Comparison of ENCODE assay signal across 7 cellular contexts in genomic region chr16:87937231-87937542, GRCh38. TPM values are rescaled to one million over a fixed set of nuclear protein-coding genes. Genes with fewer than 3 reads are reported as not detected.
"Had no signal": no experiment of that assay in that cellular context is flagged by ENCODE, and none has a peak within 500 bp of the region (broad histone marks: within the 10 kb centered on the region; RNA-seq: fewer than 3 reads in every experiment).

No MANE protein-coding gene starts in this region.

RNA-seq across cellular contexts. Expression of gene CA5A, which starts 0.9 kb away (rescaled TPM):
- total RNA-seq: GM23248, GM23338, H1, H4, H7, H9, HFFc6 had no signal
- polyA plus RNA-seq: GM23248, GM23338, H1 had no signal
